ENCODE assay signal across 8 cellular contexts in the genomic region with DNA sequence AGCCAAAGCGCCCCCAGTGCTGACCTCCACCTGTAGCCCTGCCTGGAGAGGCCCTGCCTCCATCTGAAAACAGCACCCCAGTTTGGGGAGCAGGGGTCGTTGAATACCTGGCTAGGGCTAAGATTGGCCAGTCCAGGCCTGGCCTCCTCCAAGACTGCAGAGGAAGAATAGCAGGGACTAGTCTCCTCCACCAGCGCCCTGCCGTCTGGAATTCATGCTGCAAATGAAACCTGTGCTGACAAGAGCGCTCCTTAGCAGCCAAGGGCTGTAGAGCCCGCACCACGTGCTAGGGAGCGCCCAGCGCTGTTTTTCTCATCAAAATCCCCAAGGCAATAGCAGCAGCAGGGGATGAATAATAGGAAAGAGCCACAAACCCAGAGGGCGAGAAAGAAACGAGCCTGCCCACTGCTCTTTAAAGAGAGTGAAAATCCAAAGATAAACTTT. TPM values are rescaled to one million over a fixed set of nuclear protein-coding genes. Genes with fewer than 3 reads are reported as not detected.
DNase-seq lines count a peak whose midpoint lies in the region; ATAC-seq and TF ChIP-seq lines count a peak whose summit lies in the region.

No MANE protein-coding gene starts in this region.

- ATAC-seq in mucosa of descending colon (peak; percentile 54), HG02759 (IDR thresholded peaks at IDR 0.05; ENCODE audit: unreplicated experiment) (no peak), GM19467 (IDR thresholded peaks at IDR 0.05; ENCODE audit: unreplicated experiment) (no peak)

- peaks cover 38% of the 10 kb centered on the region for H3K4me1 ChIP-seq in mucosa of descending colon (ENCODE audit: low read depth)

- H3K9me3 ChIP-seq in mucosa of descending colon = no peaks in the 10 kb centered on the region

- intact Hi-C loops in dorsolateral prefrontal cortex (cut with DNase I) = no loop called here
- intact Hi-C loops in mucosa of descending colon (cut with DNase I, micrococcal nuclease) = no loop called here

- peak; percentile 22 for DNase-seq in activated CD4-positive, alpha-beta T cell treated with anti-CD3 and anti-CD28 coated beads for 48 hours
- DNase-seq in activated CD4-positive, alpha-beta T cell treated with anti-CD3 and anti-CD28 coated beads, Interleukin-2, amount 50 U/mL, for 1 hour = no peak
- DNase-seq in NCI-H82 (lab: John Stamatoyannopoulos, UW) (peak; percentile 68), dorsolateral prefrontal cortex (peak in 2 of 10 donors; percentile 26 to 43), mucosa of descending colon (no peak), GM13977 (ENCODE audit: low spot score) (no peak)

- H3K36me3 ChIP-seq in mucosa of descending colon (ENCODE audit: low read depth) = no peaks in the 10 kb centered on the region

- TF ChIP-seq CTCF in dorsolateral prefrontal cortex (IDR thresholded peaks at IDR 0.05 in 54 of 56, conservative IDR thresholded peaks at IDR 0.05 in 2 of 56; ENCODE audit: low read depth in 1 of 56, partially characterized antibody in 56 of 56) (no peak), mucosa of descending colon (IDR thresholded peaks at IDR 0.05) (no peak), GM13977 (IDR thresholded peaks at IDR 0.05; ENCODE audit: extremely low read depth, insufficient read depth, missing control alignments) (no peak)

- H3K4me3 ChIP-seq in dorsolateral prefrontal cortex (peak overlapping the region in 56 of 59 donors; percentile 33 to 75 (median 54)), mucosa of descending colon (no peak overlapping the region)

- H3K27me3 ChIP-seq in dorsolateral prefrontal cortex = peaks cover 9 to 99% (median 62%) of the 10 kb centered on the region in 45 donors

- no peak overlapping the region for H3K27ac ChIP-seq in dorsolateral prefrontal cortex

- in situ Hi-C loops in GM13977 (cut with MboI; ENCODE audit: low pct_unique_long_range_greater_than_20kb, low sequenced_read_pairs, unreplicated experiment) = no loop called here

RNA-seq across cellular contexts. Expression of a gene that starts 3.4 kb away (rescaled TPM):
- 1 to 10 TPM in 13 of 120 experiments, under 1 TPM in 73, not detected in 34; 0.10 to 1.8 (median 0.35) TPM for total RNA-seq in dorsolateral prefrontal cortex
- 1 to 10 TPM in 2 of 3 donors, under 1 TPM in 1; 0.19 to 1.5 (median 1.2) TPM for total RNA-seq in mucosa of descending colon

RNA-seq across cellular contexts. Expression of a gene that starts 37.5 kb away (rescaled TPM):
- total RNA-seq in dorsolateral prefrontal cortex (10 to 100 TPM; 21.4 to 75.3 (median 46.1) TPM), mucosa of descending colon (100 to 1,000 TPM in 2 of 3 donors, 10 to 100 TPM in 1; 93.9 to 208 (median 183) TPM)

Comparison
In these comparisons a context has a peak if more than half of its experiments do, and no peak if none do; other contexts are left out.
1. DNase-seq: peak in activated CD4-positive, alpha-beta T cell treated with anti-CD3 and anti-CD28 coated beads for 48 hours (single experiment) and NCI-H82 (single experiment); none in activated CD4-positive, alpha-beta T cell treated with anti-CD3 and anti-CD28 coated beads, Interleukin-2, amount 50 U/mL, for 1 hour (single experiment), mucosa of descending colon (0 of 3) and GM13977 (single experiment).